Comparison of ENCODE assay signal across 24 cellular contexts in the genomic region with DNA sequence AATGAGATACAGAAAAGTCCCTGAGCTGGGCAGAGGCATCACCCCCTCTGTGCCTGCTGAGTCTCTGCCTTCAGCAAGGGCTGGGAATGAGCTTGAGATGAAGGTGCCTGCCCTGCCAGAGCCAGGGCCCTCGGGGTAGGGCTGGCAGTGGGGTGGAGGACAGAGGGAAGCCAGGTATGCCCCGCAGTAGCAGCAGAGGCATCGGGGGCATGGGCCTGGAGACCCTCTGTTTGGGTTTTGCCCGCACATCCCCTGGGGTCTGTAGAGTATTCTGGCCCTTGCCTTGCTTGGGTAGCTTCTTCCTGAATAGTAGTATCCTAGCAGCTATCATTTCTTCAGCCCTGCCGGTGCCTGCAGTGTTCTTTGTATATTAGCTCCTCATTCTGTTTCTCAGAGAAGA. TPM values are rescaled to one million over a fixed set of nuclear protein-coding genes. Genes with fewer than 3 reads are reported as not detected.
"Had no signal": no experiment of that assay in that cellular context is flagged by ENCODE, and none has a peak within 500 bp of the region (broad histone marks: within the 10 kb centered on the region; RNA-seq: fewer than 3 reads in every experiment).

No MANE protein-coding gene starts in this region.

- H3K9me3 ChIP-seq: left ventricle myocardium inferior, neutrophil, ovary, right atrium auricular region, right lobe of liver, stomach, testis, thyroid gland, transverse colon, upper lobe of left lung, vagina had no signal

- H3K79me2 ChIP-seq: hepatocyte had no signal

- H3K4me1 ChIP-seq: neural progenitor cell, right lobe of liver, testis, thyroid gland, transverse colon, upper lobe of left lung, vagina had no signal

- H3K4me2 ChIP-seq: hepatocyte, neural progenitor cell, smooth muscle cell had no signal

- ATAC-seq: natural killer cell; stimulated activated naive CD8-positive, alpha-beta T cell treated with anti-CD3 and anti-CD28 coated beads, Interleukin-15, Interleukin-2, amounts not matched to agents 100 U/mL and 50 U/mL, for 24 hours had no signal

- H3K27ac ChIP-seq: hepatocyte, left ventricle myocardium inferior, neural progenitor cell, neutrophil, ovary, right atrium auricular region, right lobe of liver, stomach, testis, thyroid gland, transverse colon, upper lobe of left lung, vagina had no signal

- H3K36me3 ChIP-seq: neural progenitor cell, ovary, right lobe of liver had no signal

- H2AFZ ChIP-seq: hepatocyte, neural progenitor cell had no signal

- H3K9ac ChIP-seq: neural progenitor cell had no signal

- DNase-seq: left ventricle myocardium inferior; naive B cell; natural killer cell; stimulated activated CD4-positive, alpha-beta T cell treated with anti-CD3 and anti-CD28 coated beads, Interleukin-1b, Interleukin-23, amount 100 ng/mL, for 48 hours; stimulated activated CD4-positive, alpha-beta T cell treated with anti-CD3 and anti-CD28 coated beads, Interleukin-4, amount 100 ng/mL, for 1 hour; stimulated activated naive B cell treated with anti-CD40 and anti-IgM and Interleukin-4, amounts not matched to agents 10 μg/mL and 1 μg/mL and 100 μg/mL, for 72 hours; upper lobe of left lung had no signal

- H3K27me3 ChIP-seq: hepatocyte, neural progenitor cell, neutrophil, ovary, right atrium auricular region, right lobe of liver, stomach, testis, thyroid gland, transverse colon, upper lobe of left lung, vagina had no signal

- H3K4me3 ChIP-seq: hepatocyte, left ventricle myocardium inferior, lung, neural progenitor cell, ovary, right atrium auricular region, right lobe of liver, smooth muscle cell, stomach, testis, thyroid gland, transverse colon, upper lobe of left lung, vagina had no signal

RNA-seq across cellular contexts. Expression of a gene that starts 42.4 kb away (rescaled TPM):
- total RNA-seq: kidney epithelial cell, left ventricle myocardium inferior, ovary, right atrium auricular region, right lobe of liver, skeletal muscle tissue, smooth muscle cell, thyroid gland, urinary bladder had no signal
- polyA plus RNA-seq: smooth muscle cell had no signal
